Comparison of ENCODE assay signal across 1 cellular context in genomic region chr22:49971232-49972162, GRCh38.
TF ChIP-seq lines count a peak whose summit lies in the region.

No MANE protein-coding gene starts in this region.

TF ChIP-seq in H1, 55 proteins besides CTCF, POLR2A, EP300 and RAD21:
- no peak for TF ChIP-seq SP1 (IDR thresholded peaks at IDR 0.05; ENCODE audit: low read depth, low read length)
- no peak for TF ChIP-seq TCF12 (IDR thresholded peaks at IDR 0.05; ENCODE audit: low read depth, low read length)
- TF ChIP-seq BRCA1 (IDR thresholded peaks at IDR 0.05; ENCODE audit: low read depth, low read length): no peak
- TF ChIP-seq SP2 (IDR thresholded peaks at IDR 0.05; ENCODE audit: low read length): no peak
- TF ChIP-seq FOSL1 (IDR thresholded peaks at IDR 0.05; ENCODE audit: insufficient read depth, low read depth, low read length): no peak
- TF ChIP-seq CBX8 (IDR thresholded peaks at IDR 0.05; ENCODE audit: borderline replicate concordance, low read depth, low read length): no peak
- TF ChIP-seq HDAC6 (IDR thresholded peaks at IDR 0.05; ENCODE audit: low read depth, low read length): no peak
- TF ChIP-seq TBP (IDR thresholded peaks at IDR 0.05; ENCODE audit: low read depth, low read length): no peak
- TF ChIP-seq SIRT6 (IDR thresholded peaks at IDR 0.05; ENCODE audit: low read length): no peak
- no peak for TF ChIP-seq CHD7 (IDR thresholded peaks at IDR 0.05; ENCODE audit: insufficient replicate concordance, low read length)
- TF ChIP-seq RBBP5 (IDR thresholded peaks at IDR 0.05; ENCODE audit: borderline replicate concordance, low read depth, low read length): no peak
- no peak for TF ChIP-seq POLR2AphosphoS5 (IDR thresholded peaks at IDR 0.05; ENCODE audit: low read depth, low read length)
- TF ChIP-seq ATF2 (IDR thresholded peaks at IDR 0.05; ENCODE audit: low read length): no peak
- TF ChIP-seq SAP30 (IDR thresholded peaks at IDR 0.05; ENCODE audit: insufficient read depth, insufficient replicate concordance, low read length): no peak
- no peak; the same call in none of the 2 replicates for TF ChIP-seq E2F6 (IDR thresholded peaks at IDR 0.05)
- TF ChIP-seq SIX5 (IDR thresholded peaks at IDR 0.05; ENCODE audit: low read depth, low read length): no peak
- TF ChIP-seq NANOG (IDR thresholded peaks at IDR 0.05; ENCODE audit: insufficient read depth, low read depth, low read length, poor library complexity, severe bottlenecking): no peak
- TF ChIP-seq NRF1 (IDR thresholded peaks at IDR 0.05; ENCODE audit: low read depth, low read length): no peak
- no peak for TF ChIP-seq CEBPB (IDR thresholded peaks at IDR 0.05; ENCODE audit: low read depth, low read length)
- TF ChIP-seq RNF2 (IDR thresholded peaks at IDR 0.05; ENCODE audit: borderline replicate concordance, low read depth, low read length, missing control alignments, poor library complexity, severe bottlenecking): no peak
- peak; percentile 80 for TF ChIP-seq MAX (IDR thresholded peaks at IDR 0.05)
- 0 out of 2 replicates have a peak, but pooled peaks have one; percentile 44 for TF ChIP-seq EGR1 (IDR thresholded peaks at IDR 0.05; ENCODE audit: borderline replicate concordance, low read depth, low read length)
- no peak for TF ChIP-seq RFX5 (IDR thresholded peaks at IDR 0.05; ENCODE audit: borderline replicate concordance, low read depth, low read length)
- no peak for TF ChIP-seq BACH1 (IDR thresholded peaks at IDR 0.05; ENCODE audit: low read length)
- TF ChIP-seq SRF (IDR thresholded peaks at IDR 0.05; ENCODE audit: low read depth, low read length): no peak
- TF ChIP-seq HDAC2 (IDR thresholded peaks at IDR 0.05; ENCODE audit: borderline replicate concordance in 1 of 2, low read depth in 2 of 2, low read length in 2 of 2): peak in 1 of 2 experiments; percentile 57; a peak in 1 of 4 replicates
- no peak for TF ChIP-seq PHF8 (conservative IDR thresholded peaks at IDR 0.05; ENCODE audit: low read depth, low read length)
- TF ChIP-seq KDM5A (IDR thresholded peaks at IDR 0.05; ENCODE audit: low read length): no peak
- no peak for TF ChIP-seq MAFK (IDR thresholded peaks at IDR 0.05; ENCODE audit: low read depth, low read length)
- no peak for TF ChIP-seq GTF2F1 (IDR thresholded peaks at IDR 0.05; ENCODE audit: borderline replicate concordance, low read depth, low read length)
- TF ChIP-seq CHD2 (IDR thresholded peaks at IDR 0.05; ENCODE audit: low read length): no peak
- no peak for TF ChIP-seq CTBP2 (IDR thresholded peaks at IDR 0.05; ENCODE audit: borderline replicate concordance, insufficient read depth, insufficient read length, low read length)
- TF ChIP-seq, protein P1, sequence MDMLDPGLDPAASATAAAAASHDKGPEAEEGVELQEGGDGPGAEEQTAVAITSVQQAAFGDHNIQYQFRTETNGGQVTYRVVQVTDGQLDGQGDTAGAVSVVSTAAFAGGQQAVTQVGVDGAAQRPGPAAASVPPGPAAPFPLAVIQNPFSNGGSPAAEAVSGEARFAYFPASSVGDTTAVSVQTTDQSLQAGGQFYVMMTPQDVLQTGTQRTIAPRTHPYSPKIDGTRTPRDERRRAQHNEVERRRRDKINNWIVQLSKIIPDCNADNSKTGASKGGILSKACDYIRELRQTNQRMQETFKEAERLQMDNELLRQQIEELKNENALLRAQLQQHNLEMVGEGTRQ (IDR thresholded peaks at IDR 0.05; ENCODE audit: low read length): no peak
- TF ChIP-seq POU5F1 (IDR thresholded peaks at IDR 0.05; ENCODE audit: low read depth, low read length): no peak
- TF ChIP-seq YY1 (IDR thresholded peaks at IDR 0.05; ENCODE audit: low read depth, low read length): no peak
- no peak for TF ChIP-seq SIN3A (conservative IDR thresholded peaks at IDR 0.05 in 1 of 2, IDR thresholded peaks at IDR 0.05 in 1 of 2; ENCODE audit: low read depth in 1 of 2, low read length in 2 of 2)
- TF ChIP-seq TAF1 (IDR thresholded peaks at IDR 0.05; ENCODE audit: low read depth, low read length): 0 out of 2 replicates have a peak, but pooled peaks have one; percentile 49
- no peak for TF ChIP-seq CBX5 (IDR thresholded peaks at IDR 0.05; ENCODE audit: low read depth, low read length)
- TF ChIP-seq CREB1 (IDR thresholded peaks at IDR 0.05): no peak
- TF ChIP-seq GABPA (IDR thresholded peaks at IDR 0.05; ENCODE audit: borderline replicate concordance, insufficient read depth, low read length): no peak
- TF ChIP-seq, protein P2, sequence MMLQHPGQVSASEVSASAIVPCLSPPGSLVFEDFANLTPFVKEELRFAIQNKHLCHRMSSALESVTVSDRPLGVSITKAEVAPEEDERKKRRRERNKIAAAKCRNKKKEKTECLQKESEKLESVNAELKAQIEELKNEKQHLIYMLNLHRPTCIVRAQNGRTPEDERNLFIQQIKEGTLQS (IDR thresholded peaks at IDR 0.05; ENCODE audit: insufficient read depth, low read depth, low read length): no peak
- TF ChIP-seq KDM4A (IDR thresholded peaks at IDR 0.05; ENCODE audit: low read depth, low read length, severe bottlenecking): peak; percentile 59
- TF ChIP-seq JUND (IDR thresholded peaks at IDR 0.05; ENCODE audit: low read length): no peak
- TF ChIP-seq SP4 (IDR thresholded peaks at IDR 0.05; ENCODE audit: low read length): no peak
- no peak for TF ChIP-seq CHD1 (IDR thresholded peaks at IDR 0.05; ENCODE audit: low read depth, low read length)
- TF ChIP-seq SUZ12 (IDR thresholded peaks at IDR 0.05; ENCODE audit: low read length): peak; percentile 60
- TF ChIP-seq KDM1A (IDR thresholded peaks at IDR 0.05; ENCODE audit: borderline replicate concordance, low read length): no peak
- no peak for TF ChIP-seq ZNF274 (IDR thresholded peaks at IDR 0.05; ENCODE audit: borderline replicate concordance, extremely low read depth, low read length)
- no peak for TF ChIP-seq BCL11A (IDR thresholded peaks at IDR 0.05; ENCODE audit: low read depth in 2 of 2, low read length in 2 of 2)
- TF ChIP-seq TEAD4 (IDR thresholded peaks at IDR 0.05; ENCODE audit: low read depth, low read length): no peak
- no peak for TF ChIP-seq TAF7 (optimal IDR thresholded peaks at IDR 0.05; ENCODE audit: borderline replicate concordance, low read depth, low read length)
- no peak for TF ChIP-seq RXRA (IDR thresholded peaks at IDR 0.05; ENCODE audit: insufficient read depth, low read depth, low read length)
- no peak for TF ChIP-seq ASH2L (IDR thresholded peaks at IDR 0.05; ENCODE audit: low read length)
- no peak for TF ChIP-seq JUN (IDR thresholded peaks at IDR 0.05; ENCODE audit: low read depth, low read length)
- peak; percentile 49 for TF ChIP-seq EZH2 (IDR thresholded peaks at IDR 0.05; ENCODE audit: low read depth, low read length, severe bottlenecking)
TF ChIP-seq in H1: peak in this region for 7.
